Comparison of ENCODE assay signal across 8 cellular contexts in genomic region chr12:104303538-104304151, GRCh38. TPM values are rescaled to one million over a fixed set of nuclear protein-coding genes. Genes with fewer than 3 reads are reported as not detected.
DNase-seq lines count a peak whose midpoint lies in the region; ATAC-seq and TF ChIP-seq lines count a peak whose summit lies in the region.

Gene EID3, plus strand, starts transcription at chr12:104303739. Its CDS starts 196 bp downstream, at chr12:104303935.

- H3K27me3 Mint-ChIP-seq in CD14-positive monocyte (ENCODE audit: low read depth in 3 of 3), result no peaks in the 10 kb centered on the region
- no peaks in the 10 kb centered on the region for H3K27me3 Mint-ChIP-seq in naive B cell

- ATAC-seq in GM21423 (IDR thresholded peaks at IDR 0.05; ENCODE audit: unreplicated experiment), result peak; percentile 92
- ATAC-seq in naive B cell (ENCODE audit: low read depth in 2 of 2), result peak; percentile 96 to 97

- intact Hi-C loops in CD14-positive monocyte (cut with micrococcal nuclease), result loop anchor here in 1 of 2 donors (5.0 to 10.0 kb wide), 2 partner anchors 166 to 801 kb away; partner anchors contain the start of genes NFYB and WASHC4

- peak within 1 kb of the TSS; percentile 77 to 95 (median 92) for H3K27ac Mint-ChIP-seq in CD14-positive monocyte
- peak within 1 kb of the TSS; percentile 91 to 98 (median 96) for H3K27ac Mint-ChIP-seq in naive B cell

- no peak for TF ChIP-seq CTCF in CD14-positive monocyte (IDR thresholded peaks at IDR 0.05)

- peaks cover 0 to 2% (median 0%) of the 10 kb centered on the region in 7 donors for H3K9me3 Mint-ChIP-seq in CD14-positive monocyte
- H3K9me3 Mint-ChIP-seq in naive B cell, result no peaks in the 10 kb centered on the region

- DNase-seq in CD14-positive monocyte (ENCODE audit: low spot score) (peak; percentile 86), NCI-H1105 (lab: John Stamatoyannopoulos, UW) (peak; percentile 87), fibroblast of peridontal ligament (ENCODE audit: extremely low read depth) (peak; percentile 67), naive B cell (peak; percentile 89), DMS 273 (lab: John Stamatoyannopoulos, UW; ENCODE audit: unreplicated experiment) (no peak)
- DNase-seq in activated T-helper 9 cell treated with anti-CD3 and anti-CD28 coated beads, Interleukin-2, amount 50 U/mL, for 16 hours (ENCODE audit: low read depth), result peak; percentile 85
- DNase-seq in stimulated activated CD8-positive, alpha-beta memory T cell treated with anti-CD3 and anti-CD28 coated beads, Interleukin-7, amount 100 ng/mL, for 48 hours (ENCODE audit: extremely low read depth in 1 of 2, low read depth in 1 of 2), result peak; percentile 86 to 88

- H3K36me3 Mint-ChIP-seq in CD14-positive monocyte, result peaks cover 9 to 46% of the 10 kb centered on the region in 2 donors
- no peaks in the 10 kb centered on the region for H3K36me3 Mint-ChIP-seq in naive B cell

- H3K4me1 Mint-ChIP-seq in CD14-positive monocyte (peaks cover 57% of the 10 kb centered on the region), naive B cell (peaks cover 24 to 52% (median 26%) of the 10 kb centered on the region in 3 donors)

- H3K4me3 Mint-ChIP-seq in CD14-positive monocyte (peak within 1 kb of the TSS; percentile 97 to 98), naive B cell (peak within 1 kb of the TSS; percentile 86 to 99 (median 96))

RNA-seq across cellular contexts. Expression of gene EID3, which starts in this region (rescaled TPM):
- 1 to 10 TPM in 1 of 2 donors, under 1 TPM in 1; 0.64 to 1.0 TPM for polyA plus RNA-seq in CD14-positive monocyte
- 10 to 100 TPM in 5 of 6 donors, 1 to 10 TPM in 1; 6.3 to 16.9 (median 15.5) TPM for polyA plus RNA-seq in naive B cell (ENCODE audit: low read depth in 6 of 6)
